In genomic region chr7:131688738-131689661, GRCh38 we compare ENCODE assay signal across 8 cellular contexts.
DNase-seq lines count a peak whose midpoint lies in the region; ATAC-seq, FAIRE-seq and TF ChIP-seq lines count a peak whose summit lies in the region.

No MANE protein-coding gene starts in this region.

- H3K56ac ChIP-seq in H1 (replicated peaks; ENCODE audit: insufficient read length, low read depth, low read length) = no peak overlapping the region

- ATAC-seq in HG02623 (IDR thresholded peaks at IDR 0.05; ENCODE audit: unreplicated experiment) (peak; percentile 53), GM19328 (IDR thresholded peaks at IDR 0.05; ENCODE audit: unreplicated experiment) (no peak)

- peak overlapping the region; percentile 4 for H4K91ac ChIP-seq in H1 (replicated peaks; ENCODE audit: insufficient read length, low read length)

- 0 out of 2 replicates have a peak overlapping the region, but pooled peaks have one; percentile 4 for H3K18ac ChIP-seq in H1 (ENCODE audit: extremely low read depth, low read length)

- TF ChIP-seq CTCF in H1 (IDR thresholded peaks at IDR 0.05; ENCODE audit: control extremely low read depth in 1 of 3, insufficient read depth in 1 of 3, low read depth in 1 of 3, low read length in 3 of 3) = peak; percentile 96 to 99 (median 99)

- no peak overlapping the region for H2AK5ac ChIP-seq in H1 (ENCODE audit: low read depth, low read length)

- H3K27me3 ChIP-seq in H1 (replicated peaks in 1 of 4; ENCODE audit: control insufficient read depth in 3 of 4, extremely low read depth in 1 of 4, insufficient read depth in 3 of 4, low read length in 3 of 4) = peaks cover 0 to 7% (median 3%) of the 10 kb centered on the region in 4 experiments; a peak in 1 of 7 replicates

- DNase-seq in DMS79 treated with DMSO at 0.1 percent for 48 hours (lab: John Stamatoyannopoulos, UW) = peak; percentile 67
- peak; percentile 75 for DNase-seq in NCI-H69 (lab: John Stamatoyannopoulos, UW)
- peak; percentile 86 for DNase-seq in activated CD8-positive, alpha-beta memory T cell treated with anti-CD3 and anti-CD28 coated beads for 24 hours
- peak; percentile 75 to 95 for DNase-seq in H1 (ENCODE audit: low read depth in 1 of 2, low spot score in 2 of 2)
- DNase-seq in midbrain (lab: John Stamatoyannopoulos, UW) = peak; percentile 47
- DNase-seq in stimulated activated CD8-positive, alpha-beta memory T cell treated with anti-CD3 and anti-CD28 coated beads, Interleukin-7, amount 100 ng/mL, for 24 hours (ENCODE audit: low read depth) = peak; percentile 32

- H3K4me2 ChIP-seq in H1 (ENCODE audit: insufficient read depth in 1 of 2, low read depth in 2 of 2, low read length in 2 of 2) = no peak overlapping the region

- H3K9me3 ChIP-seq in H1 (ENCODE audit: insufficient read depth in 2 of 2, low read depth in 1 of 2, low read length in 1 of 2) = no peaks in the 10 kb centered on the region

- no peaks in the 10 kb centered on the region for H3K79me2 ChIP-seq in H1 (ENCODE audit: control insufficient read depth in 1 of 2, insufficient read depth in 2 of 2, low read length in 2 of 2)

- H3K36me3 ChIP-seq in H1 (ENCODE audit: control insufficient read depth in 2 of 4, insufficient read depth in 4 of 4, low read length in 3 of 4) = no peaks in the 10 kb centered on the region

- POLR2A ChIA-PET in H1 (lab: Charles Lee; ENCODE audit: partially characterized antibody) = interaction anchor here (0.7 kb wide), 1 partner anchor 195 kb away, joined by 3 read pairs; no protein-coding TSS in a partner anchor

- H3K27ac ChIP-seq in H1 (ENCODE audit: low read depth, low read length) = no peak overlapping the region

- no peaks in the 10 kb centered on the region for H3K79me1 ChIP-seq in H1 (ENCODE audit: low read depth, low read length)

- TF ChIP-seq EP300 in H1 (IDR thresholded peaks at IDR 0.05; ENCODE audit: borderline replicate concordance in 1 of 2, low read depth in 2 of 2, low read length in 2 of 2) = no peak

- peaks cover 0 to 9% (median 2%) of the 10 kb centered on the region in 4 experiments; a peak in 5 of 7 replicates for H3K4me1 ChIP-seq in H1 (replicated peaks in 1 of 4; ENCODE audit: control insufficient read depth in 3 of 4, insufficient read depth in 4 of 4, low read length in 3 of 4)

- no peak overlapping the region for H3K14ac ChIP-seq in H1 (ENCODE audit: insufficient read length)

- no peak for TF ChIP-seq POLR2A in H1 (IDR thresholded peaks at IDR 0.05; ENCODE audit: control extremely low read depth in 1 of 2, low read depth in 2 of 2, low read length in 2 of 2)

- no peaks in the 10 kb centered on the region for H4K20me1 ChIP-seq in H1 (replicated peaks in 1 of 2; ENCODE audit: control insufficient read depth in 1 of 2, insufficient read depth in 2 of 2, low read length in 2 of 2)

- peak overlapping the region; percentile 94; the same call in 1 of the 2 replicates for H2BK12ac ChIP-seq in H1 (ENCODE audit: low read depth, low read length)

- H3K4ac ChIP-seq in H1 (replicated peaks; ENCODE audit: insufficient read length, low read depth, low read length) = no peak overlapping the region

- no peak overlapping the region for H3K4me3 ChIP-seq in H1 (ENCODE audit: extremely low read depth in 1 of 4, insufficient read depth in 2 of 4, low read depth in 3 of 4, low read length in 4 of 4)

- 0 out of 2 replicates have a peak overlapping the region, but pooled peaks have one; percentile 88 for H2BK15ac ChIP-seq in H1 (ENCODE audit: low read length)

- TF ChIP-seq RAD21 in H1 (IDR thresholded peaks at IDR 0.05 in 1 of 2, conservative IDR thresholded peaks at IDR 0.05 in 1 of 2; ENCODE audit: low read depth in 2 of 2, low read length in 2 of 2) = peak; percentile 99 to 100

- peak overlapping the region; percentile 75 for H2BK20ac ChIP-seq in H1 (ENCODE audit: low read length)

- peak overlapping the region; percentile 28; the same call in 1 of the 2 replicates for H2AFZ ChIP-seq in H1 (ENCODE audit: low read length)

- no peak overlapping the region for H2BK120ac ChIP-seq in H1 (replicated peaks; ENCODE audit: low read depth, low read length)

- H3K23ac ChIP-seq in H1 (ENCODE audit: insufficient read length) = no peak overlapping the region

- no peak overlapping the region for H4K5ac ChIP-seq in H1 (ENCODE audit: insufficient read length, low read depth, low read length)

- peak overlapping the region; percentile 67; the same call in 1 of the 2 replicates for H2BK5ac ChIP-seq in H1 (ENCODE audit: low read depth, low read length)

- H3K23me2 ChIP-seq in H1 (ENCODE audit: low read depth, low read length) = no peaks in the 10 kb centered on the region; the same call in 1 of the 2 replicates

- CTCF ChIA-PET in H1 (lab: Charles Lee; ENCODE audit: partially characterized antibody) = interaction anchor here (0.6 to 5.8 kb wide), 94 partner anchors 8 to 888 kb away, joined by 3 to 66 read pairs (median 4); no protein-coding TSS in a partner anchor

- H3K9ac ChIP-seq in H1 (replicated peaks in 1 of 4; ENCODE audit: extremely low read depth in 1 of 4, low read depth in 3 of 4, low read length in 3 of 4) = no peak overlapping the region

- no peak overlapping the region for H4K8ac ChIP-seq in H1 (ENCODE audit: extremely low read depth, insufficient read depth, low read length)

- 75% methylated on average over 11 of the region's 12 CpGs; no CpG with 5 or more reads in 1 of the 2 experiments for WGBS in H1 (ENCODE audit: extremely low coverage in 1 of 2, insufficient coverage in 1 of 2, insufficient read length in 1 of 2, insufficient replicate concordance in 2 of 2, low coverage in 1 of 2, low lambda C conversion rate in 2 of 2, missing lambda C conversion rate in 1 of 2), 2 experiments

- FAIRE-seq in H1 (lab: Jason Lieb, UNC) = peak; percentile 97

TF ChIP-seq in H1, 55 proteins besides CTCF, POLR2A, EP300 and RAD21:
- 0 out of 2 replicates have a peak, but pooled peaks have one; percentile 20 for TF ChIP-seq KDM1A (IDR thresholded peaks at IDR 0.05; ENCODE audit: borderline replicate concordance, low read length)
- no peak for TF ChIP-seq HDAC6 (IDR thresholded peaks at IDR 0.05; ENCODE audit: low read depth, low read length)
- no peak for TF ChIP-seq ZNF274 (IDR thresholded peaks at IDR 0.05; ENCODE audit: borderline replicate concordance, extremely low read depth, low read length)
- 0 out of 2 replicates have a peak, but pooled peaks have one; percentile 26 for TF ChIP-seq TEAD4 (IDR thresholded peaks at IDR 0.05; ENCODE audit: low read depth, low read length)
- no peak for TF ChIP-seq SIN3A (conservative IDR thresholded peaks at IDR 0.05 in 1 of 2, IDR thresholded peaks at IDR 0.05 in 1 of 2; ENCODE audit: low read depth in 1 of 2, low read length in 2 of 2)

Comparison
In these comparisons a context has a peak if more than half of its experiments do, and no peak if none do; other contexts are left out.
1. DNase-seq: peak in every context shown above with its lines; median percentile 86 in activated CD8-positive, alpha-beta memory T cell treated with anti-CD3 and anti-CD28 coated beads for 24 hours; 85 in H1; 75 in NCI-H69; 67 in DMS79 treated with DMSO at 0.1 percent for 48 hours; 47 in midbrain; 32 in stimulated activated CD8-positive, alpha-beta memory T cell treated with anti-CD3 and anti-CD28 coated beads, Interleukin-7, amount 100 ng/mL, for 24 hours.